31 cellular contexts compared by ENCODE assay signal in genomic region chr20:9244811-9245210, GRCh38.
"Had no signal": no experiment of that assay in that cellular context is flagged by ENCODE, and none has a peak within 500 bp of the region (broad histone marks: within the 10 kb centered on the region; RNA-seq: fewer than 3 reads in every experiment).

No MANE protein-coding gene starts in this region.

- H3K4me1 Mint-ChIP-seq: activated CD4-positive, alpha-beta T cell treated with anti-CD3 and anti-CD28 coated beads for 36 hours; activated CD4-positive, alpha-beta T cell treated with anti-CD3 and anti-CD28 coated beads, Interleukin-2, amount 10 ng/mL, durations not matched to agents 24 days and 14 days; activated CD8-positive, alpha-beta memory T cell treated with anti-CD3 and anti-CD28 coated beads, Interleukin-2, amount 10 ng/mL, durations not matched to agents 7 days and 5 days; activated naive CD4-positive, alpha-beta T cell treated with anti-CD3 and anti-CD28 coated beads, Interleukin-2, amount 10 ng/mL, durations not matched to agents 7 days and 5 days; activated naive CD8-positive, alpha-beta T cell treated with anti-CD3 and anti-CD28 coated beads, Interleukin-2, amount 10 ng/mL, durations not matched to agents 7 days and 5 days; central memory CD8-positive, alpha-beta T cell had no signal

- H3K4me1 ChIP-seq: ascending aorta, breast epithelium, foreskin keratinocyte, gastrocnemius medialis had no signal

- H3K4me3 ChIP-seq: ascending aorta, breast epithelium, cardiac muscle cell, coronary artery, dorsolateral prefrontal cortex, esophagus muscularis mucosa, gastrocnemius medialis had no signal

- H3K27me3 ChIP-seq: ascending aorta, breast epithelium, cardiac muscle cell, dorsolateral prefrontal cortex, esophagus muscularis mucosa, foreskin keratinocyte, gastrocnemius medialis had no signal

- H3K27ac ChIP-seq: ascending aorta, breast epithelium, cardiac muscle cell, coronary artery, dorsolateral prefrontal cortex, esophagus muscularis mucosa, foreskin keratinocyte, gastrocnemius medialis had no signal

- H3K36me3 ChIP-seq: ascending aorta, breast epithelium, cardiac muscle cell, esophagus muscularis mucosa, gastrocnemius medialis had no signal

- ATAC-seq: activated CD4-positive, alpha-beta T cell treated with anti-CD3 and anti-CD28 coated beads for 36 hours; activated CD8-positive, alpha-beta memory T cell treated with anti-CD3 and anti-CD28 coated beads, Interleukin-2, amount 10 ng/mL, durations not matched to agents 7 days and 5 days; activated CD8-positive, alpha-beta T cell treated with anti-CD3 and anti-CD28 coated beads, Interleukin-2, amount 10 ng/mL, durations not matched to agents 7 days and 5 days; activated naive CD4-positive, alpha-beta T cell treated with anti-CD3 and anti-CD28 coated beads, Interleukin-2, amount 50 U/mL, for 72 hours; foreskin keratinocyte; gastrocnemius medialis had no signal

- H3K4me3 Mint-ChIP-seq: activated CD4-positive, alpha-beta memory T cell treated with anti-CD3 and anti-CD28 coated beads for 36 hours; activated CD4-positive, alpha-beta T cell treated with anti-CD3 and anti-CD28 coated beads for 36 hours; activated CD4-positive, alpha-beta T cell treated with anti-CD3 and anti-CD28 coated beads, Interleukin-2, amount 10 ng/mL, durations not matched to agents 24 days and 14 days; activated CD8-positive, alpha-beta memory T cell treated with anti-CD3 and anti-CD28 coated beads, Interleukin-2, amount 10 ng/mL, durations not matched to agents 7 days and 5 days; activated CD8-positive, alpha-beta T cell treated with anti-CD3 and anti-CD28 coated beads, Interleukin-2, amount 10 ng/mL, durations not matched to agents 7 days and 5 days; activated naive CD4-positive, alpha-beta T cell treated with anti-CD3 and anti-CD28 coated beads, Interleukin-2, amount 10 ng/mL, durations not matched to agents 7 days and 5 days; activated naive CD8-positive, alpha-beta T cell treated with anti-CD3 and anti-CD28 coated beads, Interleukin-2, amount 10 ng/mL, durations not matched to agents 7 days and 5 days; activated T-helper 1 cell treated with anti-CD3 and anti-CD28 coated beads, Interleukin-12 subunit alpha, Interleukin-12 subunit beta, Interleukin-2, Interleukin-4 antibody, amounts not matched to agents 30 ng/mL and 10 ng/mL and 1 ng/mL, durations not matched to agents 14 hours and 24 hours and 36 hours; brain; central memory CD8-positive, alpha-beta T cell; dendritic cell treated with granulocyte-macrophage colony-stimulating factor and Interleukin-4, amounts not matched to agents 40 ng/mL and 50 ng/mL, for 4 days; endodermal cell had no signal

- DNase-seq: activated CD4-positive, alpha-beta memory T cell treated with anti-CD3 and anti-CD28 coated beads for 36 hours; activated CD4-positive, alpha-beta T cell treated with anti-CD3 and anti-CD28 coated beads for 36 hours; activated CD4-positive, alpha-beta T cell treated with anti-CD3 and anti-CD28 coated beads, Interleukin-2, amount 10 ng/mL, durations not matched to agents 24 days and 14 days; activated CD4-positive, CD25-positive, alpha-beta regulatory T cell; activated CD4-positive, CD25-positive, alpha-beta regulatory T cell treated with anti-CD3 and anti-CD28 coated beads, Interleukin-2, amount 50 U/mL, for 72 hours; activated CD8-positive, alpha-beta memory T cell treated with anti-CD3 and anti-CD28 coated beads, Interleukin-2, amount 10 ng/mL, durations not matched to agents 7 days and 5 days; activated CD8-positive, alpha-beta memory T cell treated with anti-CD3 and anti-CD28 coated beads, Interleukin-2, amount 50 U/mL, for 4 hours; activated CD8-positive, alpha-beta T cell treated with anti-CD3 and anti-CD28 coated beads, Interleukin-2, amount 10 ng/mL, durations not matched to agents 7 days and 5 days; activated gamma-delta T cell; activated naive CD4-positive, alpha-beta T cell; activated naive CD4-positive, alpha-beta T cell treated with anti-CD3 and anti-CD28 coated beads, Interleukin-2, amount 10 ng/mL, durations not matched to agents 7 days and 5 days; activated naive CD8-positive, alpha-beta T cell treated with anti-CD3 and anti-CD28 coated beads, Interleukin-2, amount 10 ng/mL, durations not matched to agents 7 days and 5 days; activated T-cell treated with anti-CD3 and anti-CD28 coated beads, Interleukin-2, amount 50 U/mL, for 1 hour; activated T-cell treated with anti-CD3 and anti-CD28 coated beads, Interleukin-2, amount 50 U/mL, for 48 hours; dorsolateral prefrontal cortex; effector memory CD4-positive, alpha-beta T cell; endodermal cell; foreskin keratinocyte; gastrocnemius medialis; glutamatergic neuron; T-helper 2 cell had no signal

- H3K27ac Mint-ChIP-seq: activated CD4-positive, alpha-beta memory T cell treated with anti-CD3 and anti-CD28 coated beads for 36 hours; activated CD4-positive, alpha-beta T cell treated with anti-CD3 and anti-CD28 coated beads for 36 hours; activated CD4-positive, alpha-beta T cell treated with anti-CD3 and anti-CD28 coated beads, Interleukin-2, amount 10 ng/mL, durations not matched to agents 24 days and 14 days; activated CD8-positive, alpha-beta memory T cell treated with anti-CD3 and anti-CD28 coated beads, Interleukin-2, amount 10 ng/mL, durations not matched to agents 7 days and 5 days; activated CD8-positive, alpha-beta T cell treated with anti-CD3 and anti-CD28 coated beads, Interleukin-2, amount 10 ng/mL, durations not matched to agents 7 days and 5 days; activated naive CD4-positive, alpha-beta T cell treated with anti-CD3 and anti-CD28 coated beads, Interleukin-2, amount 10 ng/mL, durations not matched to agents 7 days and 5 days; activated naive CD4-positive, alpha-beta T cell treated with anti-CD3 and anti-CD28 coated beads, Interleukin-2, amount 50 U/mL, for 72 hours; activated naive CD8-positive, alpha-beta T cell treated with anti-CD3 and anti-CD28 coated beads, Interleukin-2, amount 10 ng/mL, durations not matched to agents 7 days and 5 days; activated T-helper 1 cell treated with anti-CD3 and anti-CD28 coated beads, Interleukin-12 subunit alpha, Interleukin-12 subunit beta, Interleukin-2, Interleukin-4 antibody, amounts not matched to agents 30 ng/mL and 10 ng/mL and 1 ng/mL, durations not matched to agents 14 hours and 24 hours and 36 hours; brain; dendritic cell treated with granulocyte-macrophage colony-stimulating factor and Interleukin-4, amounts not matched to agents 40 ng/mL and 50 ng/mL, for 4 days; endodermal cell had no signal

- H3K27me3 Mint-ChIP-seq: activated CD4-positive, alpha-beta memory T cell treated with anti-CD3 and anti-CD28 coated beads for 36 hours; activated CD4-positive, alpha-beta T cell treated with anti-CD3 and anti-CD28 coated beads for 36 hours; activated CD4-positive, alpha-beta T cell treated with anti-CD3 and anti-CD28 coated beads, Interleukin-2, amount 10 ng/mL, durations not matched to agents 24 days and 14 days; activated CD8-positive, alpha-beta memory T cell treated with anti-CD3 and anti-CD28 coated beads, Interleukin-2, amount 10 ng/mL, durations not matched to agents 7 days and 5 days; activated naive CD4-positive, alpha-beta T cell treated with anti-CD3 and anti-CD28 coated beads, Interleukin-2, amount 10 ng/mL, durations not matched to agents 7 days and 5 days; brain; central memory CD8-positive, alpha-beta T cell; dendritic cell treated with granulocyte-macrophage colony-stimulating factor and Interleukin-4, amounts not matched to agents 40 ng/mL and 50 ng/mL, for 4 days had no signal

- H3K36me3 Mint-ChIP-seq: activated CD4-positive, alpha-beta memory T cell treated with anti-CD3 and anti-CD28 coated beads for 36 hours; activated CD8-positive, alpha-beta memory T cell treated with anti-CD3 and anti-CD28 coated beads, Interleukin-2, amount 10 ng/mL, durations not matched to agents 7 days and 5 days; activated naive CD4-positive, alpha-beta T cell treated with anti-CD3 and anti-CD28 coated beads, Interleukin-2, amount 10 ng/mL, durations not matched to agents 7 days and 5 days; activated naive CD8-positive, alpha-beta T cell treated with anti-CD3 and anti-CD28 coated beads, Interleukin-2, amount 10 ng/mL, durations not matched to agents 7 days and 5 days; brain had no signal

- H3K9me3 ChIP-seq: ascending aorta, breast epithelium, esophagus muscularis mucosa, gastrocnemius medialis had no signal

- H3K9me3 Mint-ChIP-seq: activated CD4-positive, alpha-beta T cell treated with anti-CD3 and anti-CD28 coated beads, Interleukin-2, amount 10 ng/mL, durations not matched to agents 24 days and 14 days; activated naive CD4-positive, alpha-beta T cell treated with anti-CD3 and anti-CD28 coated beads, Interleukin-2, amount 10 ng/mL, durations not matched to agents 7 days and 5 days; activated naive CD8-positive, alpha-beta T cell treated with anti-CD3 and anti-CD28 coated beads, Interleukin-2, amount 10 ng/mL, durations not matched to agents 7 days and 5 days; dendritic cell treated with granulocyte-macrophage colony-stimulating factor and Interleukin-4, amounts not matched to agents 40 ng/mL and 50 ng/mL, for 4 days; endodermal cell had no signal
